39 cellular contexts compared by ENCODE assay signal in genomic region chr17:72087876-72088275, GRCh38. TPM values are rescaled to one million over a fixed set of nuclear protein-coding genes. Genes with fewer than 3 reads are reported as not detected.
"Had no signal": no experiment of that assay in that cellular context is flagged by ENCODE, and none has a peak within 500 bp of the region (broad histone marks: within the 10 kb centered on the region; RNA-seq: fewer than 3 reads in every experiment).

No MANE protein-coding gene starts in this region.

- H3K27ac Mint-ChIP-seq: activated B cell treated with CpG ODN at 0.5 μM for 24 hours; activated CD4-positive, alpha-beta memory T cell treated with anti-CD3 and anti-CD28 coated beads for 36 hours; activated CD4-positive, alpha-beta T cell treated with anti-CD3 and anti-CD28 coated beads, Interleukin-2, amount 10 ng/mL, durations not matched to agents 24 days and 14 days; activated CD8-positive, alpha-beta T cell treated with anti-CD3 and anti-CD28 coated beads for 36 hours; activated naive CD4-positive, alpha-beta T cell treated with anti-CD3 and anti-CD28 coated beads, Interleukin-2, amount 10 ng/mL, durations not matched to agents 7 days and 5 days; activated naive CD4-positive, alpha-beta T cell treated with anti-CD3 and anti-CD28 coated beads, Interleukin-2, amount 50 U/mL, for 24 hours; activated naive CD8-positive, alpha-beta T cell; activated naive CD8-positive, alpha-beta T cell treated with anti-CD3 and anti-CD28 coated beads, Interleukin-2, amount 10 ng/mL, durations not matched to agents 7 days and 5 days; activated naive CD8-positive, alpha-beta T cell treated with anti-CD3 and anti-CD28 coated beads, Interleukin-2, amount 50 U/mL, for 24 hours; activated T-cell treated with anti-CD3 and anti-CD28 coated beads, Interleukin-2, amount 50 U/mL, for 72 hours; activated T-helper 1 cell treated with anti-CD3 and anti-CD28 coated beads, Interleukin-12 subunit alpha, Interleukin-12 subunit beta, Interleukin-2, Interleukin-4 antibody, amounts not matched to agents 30 ng/mL and 10 ng/mL and 1 ng/mL, durations not matched to agents 14 hours and 24 hours and 36 hours; activated T-helper 17 cell treated with anti-CD3 and anti-CD28 coated beads, Interleukin-2, amount 50 U/mL, for 72 hours; brain; T-helper 1 cell treated with Interleukin-12 subunit alpha and Interleukin-12 subunit beta and Interleukin-4 antibody, amounts not matched to agents 30 μg/mL and 1 μg/mL, for 36 hours; T-helper 2 cell treated with Interferon-gamma antibody and Interleukin-4, amounts not matched to agents 5 μg/mL and 100 μg/mL, for 36 hours had no signal

- H3K4me1 ChIP-seq: ascending aorta had no signal

- H3K27me3 ChIP-seq: ascending aorta, cardiac muscle cell had no signal

- ATAC-seq: activated CD8-positive, alpha-beta T cell treated with anti-CD3 and anti-CD28 coated beads for 36 hours; activated naive CD8-positive, alpha-beta T cell treated with anti-CD3 and anti-CD28 coated beads, Interleukin-2, amount 50 U/mL, for 24 hours; activated T-cell treated with anti-CD3 and anti-CD28 coated beads, Interleukin-2, amount 50 U/mL, for 4 hours; activated T-cell treated with anti-CD3 and anti-CD28 coated beads, Interleukin-2, amount 50 U/mL, for 72 hours; activated T-helper 17 cell treated with anti-CD3 and anti-CD28 coated beads, Interleukin-2, amount 50 U/mL, for 72 hours had no signal

- H3K27me3 Mint-ChIP-seq: activated B cell treated with CpG ODN at 0.5 μM for 24 hours; activated CD4-positive, alpha-beta memory T cell treated with anti-CD3 and anti-CD28 coated beads for 36 hours; activated CD4-positive, alpha-beta T cell treated with anti-CD3 and anti-CD28 coated beads, Interleukin-2, amount 10 ng/mL, durations not matched to agents 24 days and 14 days; activated naive CD4-positive, alpha-beta T cell treated with anti-CD3 and anti-CD28 coated beads, Interleukin-2, amount 10 ng/mL, durations not matched to agents 7 days and 5 days; activated naive CD4-positive, alpha-beta T cell treated with anti-CD3 and anti-CD28 coated beads, Interleukin-2, amount 50 U/mL, for 24 hours; activated naive CD8-positive, alpha-beta T cell; activated naive CD8-positive, alpha-beta T cell treated with anti-CD3 and anti-CD28 coated beads, Interleukin-2, amount 10 ng/mL, durations not matched to agents 7 days and 5 days; activated naive CD8-positive, alpha-beta T cell treated with anti-CD3 and anti-CD28 coated beads, Interleukin-2, amount 50 U/mL, for 24 hours; central memory CD8-positive, alpha-beta T cell had no signal

- H3K4me1 Mint-ChIP-seq: activated B cell treated with CpG ODN at 0.5 μM for 24 hours; activated CD4-positive, alpha-beta T cell treated with anti-CD3 and anti-CD28 coated beads, Interleukin-2, amount 10 ng/mL, durations not matched to agents 24 days and 14 days; activated naive CD4-positive, alpha-beta T cell treated with anti-CD3 and anti-CD28 coated beads, Interleukin-2, amount 10 ng/mL, durations not matched to agents 7 days and 5 days; activated naive CD4-positive, alpha-beta T cell treated with anti-CD3 and anti-CD28 coated beads, Interleukin-2, amount 50 U/mL, for 24 hours; activated naive CD8-positive, alpha-beta T cell treated with anti-CD3 and anti-CD28 coated beads, Interleukin-2, amount 10 ng/mL, durations not matched to agents 7 days and 5 days; activated naive CD8-positive, alpha-beta T cell treated with anti-CD3 and anti-CD28 coated beads, Interleukin-2, amount 50 U/mL, for 24 hours; activated T-helper 17 cell treated with anti-CD3 and anti-CD28 coated beads, Interleukin-2, amount 50 U/mL, for 72 hours; brain; central memory CD8-positive, alpha-beta T cell had no signal

- H3K27ac ChIP-seq: ascending aorta, cardiac muscle cell, VCaP had no signal

- H3K36me3 Mint-ChIP-seq: activated CD4-positive, alpha-beta memory T cell treated with anti-CD3 and anti-CD28 coated beads for 36 hours; activated naive CD4-positive, alpha-beta T cell treated with anti-CD3 and anti-CD28 coated beads, Interleukin-2, amount 10 ng/mL, durations not matched to agents 7 days and 5 days; activated naive CD4-positive, alpha-beta T cell treated with anti-CD3 and anti-CD28 coated beads, Interleukin-2, amount 50 U/mL, for 24 hours; activated naive CD8-positive, alpha-beta T cell; activated naive CD8-positive, alpha-beta T cell treated with anti-CD3 and anti-CD28 coated beads, Interleukin-2, amount 10 ng/mL, durations not matched to agents 7 days and 5 days had no signal

- DNase-seq: activated B cell treated with CpG ODN at 0.5 μM for 24 hours; activated CD4-positive, alpha-beta memory T cell treated with anti-CD3 and anti-CD28 coated beads for 36 hours; activated CD4-positive, alpha-beta T cell treated with anti-CD3 and anti-CD28 coated beads for 4 hours; activated CD4-positive, alpha-beta T cell treated with anti-CD3 and anti-CD28 coated beads, Interleukin-2, amount 10 ng/mL, durations not matched to agents 24 days and 14 days; activated CD4-positive, alpha-beta T cell treated with anti-CD3 and anti-CD28 coated beads, Interleukin-2, amount 50 U/mL, for 1 hour; activated CD4-positive, alpha-beta T cell treated with anti-CD3 and anti-CD28 coated beads, Interleukin-2, amount 50 U/mL, for 4 hours; activated CD4-positive, CD25-positive, alpha-beta regulatory T cell treated with anti-CD3 and anti-CD28 coated beads, Interleukin-2, amount 50 U/mL, for 72 hours; activated CD8-positive, alpha-beta memory T cell treated with anti-CD3 and anti-CD28 coated beads, Interleukin-2, amount 50 U/mL, for 4 hours; activated CD8-positive, alpha-beta T cell treated with anti-CD3 and anti-CD28 coated beads for 36 hours; activated effector memory CD4-positive, alpha-beta T cell treated with anti-CD3 and anti-CD28 coated beads, Interleukin-2, amount 50 U/mL, for 16 hours; activated gamma-delta T cell treated with Interleukin-2 at 50 U/mL for 16 hours; activated naive CD4-positive, alpha-beta T cell treated with anti-CD3 and anti-CD28 coated beads, Interleukin-2, amount 10 ng/mL, durations not matched to agents 7 days and 5 days; activated naive CD4-positive, alpha-beta T cell treated with Interleukin-2 at 50 U/mL for 16 hours; activated naive CD8-positive, alpha-beta T cell treated with anti-CD3 and anti-CD28 coated beads, Interleukin-2, amount 10 ng/mL, durations not matched to agents 7 days and 5 days; activated naive CD8-positive, alpha-beta T cell treated with anti-CD3 and anti-CD28 coated beads, Interleukin-2, amount 50 U/mL, for 24 hours; activated T-cell treated with anti-CD3 and anti-CD28 coated beads for 4 hours; activated T-cell treated with anti-CD3 and anti-CD28 coated beads, Interleukin-2, amount 50 U/mL, for 1 hour; activated T-cell treated with anti-CD3 and anti-CD28 coated beads, Interleukin-2, amount 50 U/mL, for 4 hours; activated T-cell treated with anti-CD3 and anti-CD28 coated beads, Interleukin-2, amount 50 U/mL, for 72 hours; amygdala; anterior cingulate cortex; caudate nucleus; cerebellar nuclear complex; T-helper 1 cell; T-helper 2 cell; T-helper 9 cell had no signal

- H3K9me3 ChIP-seq: ascending aorta had no signal

- H3K4me3 ChIP-seq: ascending aorta, cardiac muscle cell had no signal

- FAIRE-seq: bronchial epithelial cell had no signal

- H3K36me3 ChIP-seq: ascending aorta, cardiac muscle cell had no signal

- H3K9me3 Mint-ChIP-seq: activated B cell treated with CpG ODN at 0.5 μM for 24 hours; activated CD4-positive, alpha-beta memory T cell treated with anti-CD3 and anti-CD28 coated beads for 36 hours; activated CD4-positive, alpha-beta T cell treated with anti-CD3 and anti-CD28 coated beads, Interleukin-2, amount 10 ng/mL, durations not matched to agents 24 days and 14 days; activated naive CD4-positive, alpha-beta T cell treated with anti-CD3 and anti-CD28 coated beads, Interleukin-2, amount 50 U/mL, for 24 hours; activated naive CD8-positive, alpha-beta T cell treated with anti-CD3 and anti-CD28 coated beads, Interleukin-2, amount 10 ng/mL, durations not matched to agents 7 days and 5 days; activated naive CD8-positive, alpha-beta T cell treated with anti-CD3 and anti-CD28 coated beads, Interleukin-2, amount 50 U/mL, for 24 hours; activated T-cell treated with anti-CD3 and anti-CD28 coated beads, Interleukin-2, amount 50 U/mL, for 4 hours; activated T-helper 1 cell treated with anti-CD3 and anti-CD28 coated beads, Interleukin-12 subunit alpha, Interleukin-12 subunit beta, Interleukin-2, Interleukin-4 antibody, amounts not matched to agents 30 ng/mL and 10 ng/mL and 1 ng/mL, durations not matched to agents 14 hours and 24 hours and 36 hours; activated T-helper 17 cell treated with anti-CD3 and anti-CD28 coated beads, Interleukin-2, amount 50 U/mL, for 72 hours; T-helper 2 cell treated with Interferon-gamma antibody and Interleukin-4, amounts not matched to agents 5 μg/mL and 100 μg/mL, for 36 hours had no signal

- H3K4me3 Mint-ChIP-seq: activated B cell treated with CpG ODN at 0.5 μM for 24 hours; activated CD4-positive, alpha-beta memory T cell treated with anti-CD3 and anti-CD28 coated beads for 36 hours; activated CD4-positive, alpha-beta T cell treated with anti-CD3 and anti-CD28 coated beads, Interleukin-2, amount 10 ng/mL, durations not matched to agents 24 days and 14 days; activated CD8-positive, alpha-beta T cell treated with anti-CD3 and anti-CD28 coated beads for 36 hours; activated naive CD4-positive, alpha-beta T cell treated with anti-CD3 and anti-CD28 coated beads, Interleukin-2, amount 10 ng/mL, durations not matched to agents 7 days and 5 days; activated naive CD4-positive, alpha-beta T cell treated with anti-CD3 and anti-CD28 coated beads, Interleukin-2, amount 50 U/mL, for 24 hours; activated naive CD8-positive, alpha-beta T cell; activated naive CD8-positive, alpha-beta T cell treated with anti-CD3 and anti-CD28 coated beads, Interleukin-2, amount 10 ng/mL, durations not matched to agents 7 days and 5 days; activated naive CD8-positive, alpha-beta T cell treated with anti-CD3 and anti-CD28 coated beads, Interleukin-2, amount 50 U/mL, for 24 hours; activated T-cell treated with anti-CD3 and anti-CD28 coated beads, Interleukin-2, amount 50 U/mL, for 4 hours; activated T-cell treated with anti-CD3 and anti-CD28 coated beads, Interleukin-2, amount 50 U/mL, for 72 hours; activated T-helper 1 cell treated with anti-CD3 and anti-CD28 coated beads, Interleukin-12 subunit alpha, Interleukin-12 subunit beta, Interleukin-2, Interleukin-4 antibody, amounts not matched to agents 30 ng/mL and 10 ng/mL and 1 ng/mL, durations not matched to agents 14 hours and 24 hours and 36 hours; activated T-helper 17 cell treated with anti-CD3 and anti-CD28 coated beads, Interleukin-2, amount 50 U/mL, for 72 hours; brain; central memory CD8-positive, alpha-beta T cell; T-helper 1 cell treated with Interleukin-12 subunit alpha and Interleukin-12 subunit beta and Interleukin-4 antibody, amounts not matched to agents 30 μg/mL and 1 μg/mL, for 36 hours; T-helper 2 cell treated with Interferon-gamma antibody and Interleukin-4, amounts not matched to agents 5 μg/mL and 100 μg/mL, for 36 hours had no signal

RNA-seq across cellular contexts. Expression of gene SOX9, which starts 32.9 kb away (rescaled TPM):
- total RNA-seq: activated CD4-positive, alpha-beta memory T cell treated with anti-CD3 and anti-CD28 coated beads for 36 hours; activated CD4-positive, alpha-beta T cell treated with anti-CD3 and anti-CD28 coated beads, Interleukin-2, amount 10 ng/mL, durations not matched to agents 24 days and 14 days; activated CD8-positive, alpha-beta memory T cell treated with anti-CD3 and anti-CD28 coated beads for 36 hours; activated CD8-positive, alpha-beta T cell treated with anti-CD3 and anti-CD28 coated beads for 36 hours; activated naive CD8-positive, alpha-beta T cell treated with anti-CD3 and anti-CD28 coated beads, Interleukin-2, amount 10 ng/mL, durations not matched to agents 7 days and 5 days; activated T-cell treated with anti-CD3 and anti-CD28 coated beads, Interleukin-2, amount 50 U/mL, for 72 hours; activated T-helper 1 cell treated with anti-CD3 and anti-CD28 coated beads, Interleukin-12 subunit alpha, Interleukin-12 subunit beta, Interleukin-2, Interleukin-4 antibody, amounts not matched to agents 30 ng/mL and 10 ng/mL and 1 ng/mL, durations not matched to agents 14 hours and 24 hours and 36 hours; activated T-helper 17 cell treated with anti-CD3 and anti-CD28 coated beads, Interleukin-2, amount 50 U/mL, for 72 hours had no signal
